In the genomic region with DNA sequence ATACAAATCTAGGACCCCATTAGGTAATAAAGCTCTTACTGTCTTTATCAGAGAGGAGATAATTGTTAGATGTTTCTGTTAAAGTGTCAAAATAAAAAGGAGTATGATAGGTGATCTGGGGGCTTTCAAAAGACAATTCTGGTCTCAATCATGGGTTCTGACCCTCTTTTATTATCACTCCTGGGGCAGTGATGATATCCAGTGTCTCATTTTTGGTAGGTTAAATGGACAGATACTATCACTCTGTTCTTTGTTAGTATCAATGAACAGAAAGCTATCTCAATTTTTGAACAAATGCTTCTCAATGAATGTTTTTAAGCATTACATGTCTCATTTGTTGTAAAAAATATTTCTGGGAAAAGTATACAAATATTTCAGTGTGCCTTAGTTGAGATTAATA, we compare ENCODE assay signal across 25 cellular contexts.
"Had no signal": no experiment of that assay in that cellular context is flagged by ENCODE, and none has a peak within 500 bp of the region (broad histone marks: within the 10 kb centered on the region; RNA-seq: fewer than 3 reads in every experiment).

No MANE protein-coding gene starts in this region.

- H3K4me3 ChIP-seq: stomach, suprapubic skin, testis, thoracic aorta, thyroid gland, tibial artery, tibial nerve, transverse colon, upper lobe of left lung, upper lobe of right lung, uterus, vagina had no signal

- DNase-seq: stimulated activated CD4-positive, alpha-beta T cell treated with anti-CD3 and anti-CD28 coated beads, Interleukin-2, amount 100 ng/mL, for 48 hours; stimulated activated CD4-positive, alpha-beta T cell treated with anti-CD3 and anti-CD28 coated beads, Interleukin-4, amount 100 ng/mL, for 1 hour; stimulated activated CD4-positive, alpha-beta T cell treated with anti-CD3 and anti-CD28 coated beads, Interleukin-4, amount 100 ng/mL, for 24 hours; stimulated activated CD4-positive, alpha-beta T cell treated with anti-CD3 and anti-CD28 coated beads, Interleukin-4, amount 100 ng/mL, for 4 hours; stimulated activated CD8-positive, alpha-beta memory T cell treated with anti-CD3 and anti-CD28 coated beads, Interleukin-4, amount 100 ng/mL, for 48 hours; stimulated activated naive B cell treated with anti-CD40 and anti-IgM and Interleukin-4, amounts not matched to agents 10 μg/mL and 1 μg/mL and 100 μg/mL, for 72 hours; stimulated activated naive CD4-positive, alpha-beta T cell; stimulated activated naive CD4-positive, alpha-beta T cell treated with Interleukin-2 at 50 U/mL for 16 hours; stimulated activated naive CD8-positive, alpha-beta T cell treated with anti-CD3 and anti-CD28 coated beads, Interleukin-15, amount 100 ng/mL, for 72 hours; stimulated activated naive CD8-positive, alpha-beta T cell treated with anti-CD3 and anti-CD28 coated beads, Interleukin-15, Interleukin-2, amounts not matched to agents 100 U/mL and 50 U/mL, for 24 hours; stomach; substantia nigra; testis; thyroid gland; tibial artery; transverse colon; trophoblast cell; upper lobe of left lung; upper lobe of right lung; uterus had no signal

- H3K9me3 ChIP-seq: stomach, suprapubic skin, testis, thoracic aorta, thyroid gland, tibial artery, tibial nerve, transverse colon, upper lobe of left lung, upper lobe of right lung, uterus, vagina had no signal

- H3K36me3 ChIP-seq: stomach, suprapubic skin, thoracic aorta, thyroid gland, tibial artery, tibial nerve, transverse colon, upper lobe of left lung, upper lobe of right lung, uterus, vagina had no signal

- H3K27me3 ChIP-seq: stomach, suprapubic skin, testis, thyroid gland, tibial artery, tibial nerve, transverse colon, upper lobe of left lung, upper lobe of right lung, vagina had no signal

- H3K27ac ChIP-seq: stomach, suprapubic skin, testis, thoracic aorta, thyroid gland, tibial artery, tibial nerve, transverse colon, upper lobe of left lung, upper lobe of right lung, uterus, vagina had no signal

- H3K4me1 ChIP-seq: stomach, suprapubic skin, testis, thyroid gland, tibial artery, tibial nerve, upper lobe of left lung, upper lobe of right lung, uterus, vagina had no signal

- ATAC-seq: stimulated activated effector memory CD8-positive, alpha-beta T cell treated with anti-CD3 and anti-CD28 coated beads, Interleukin-12 subunit alpha, Interleukin-12 subunit beta, amount 100 ng/mL, for 72 hours; stimulated activated naive B cell treated with anti-CD40 and anti-IgM and Interleukin-4, amounts not matched to agents 10 μg/mL and 1 μg/mL and 100 μg/mL, for 72 hours; stimulated activated naive CD8-positive, alpha-beta T cell treated with anti-CD3 and anti-CD28 coated beads, Interleukin-15, amount 100 ng/mL, for 72 hours; stimulated activated naive CD8-positive, alpha-beta T cell treated with anti-CD3 and anti-CD28 coated beads, Interleukin-15, Interleukin-2, amounts not matched to agents 100 U/mL and 50 U/mL, for 24 hours; upper lobe of right lung had no signal
